ENCODE assay signal across 1 cellular context in the genomic region with DNA sequence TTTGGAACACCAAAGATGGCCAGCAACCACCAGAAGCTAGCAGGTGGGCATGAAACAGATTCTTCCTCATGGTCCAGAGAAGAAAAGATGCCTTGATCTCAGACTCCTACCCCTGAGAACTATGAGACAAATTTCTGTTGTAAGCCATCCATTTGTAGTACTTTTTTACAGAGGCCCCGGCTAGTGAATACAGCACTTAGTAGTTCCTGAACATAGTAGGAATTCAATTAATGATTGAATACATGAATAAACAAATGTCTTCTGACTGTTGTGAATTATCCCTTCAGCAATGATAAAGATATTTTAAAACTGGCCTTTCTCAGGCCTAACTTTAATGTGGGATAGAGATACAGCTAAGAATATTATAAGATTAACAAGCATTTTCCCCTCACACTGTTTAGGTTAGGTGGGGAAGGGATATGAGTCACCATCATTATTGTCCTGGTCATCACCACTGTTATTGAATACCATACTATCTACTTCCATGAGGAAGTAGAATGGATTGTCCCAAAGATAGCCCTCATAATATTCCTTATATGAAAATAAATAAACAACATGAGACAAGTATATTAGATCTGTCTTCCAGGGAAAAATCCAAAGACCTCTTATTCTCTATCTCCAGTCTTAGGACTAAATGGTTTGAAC.
TF ChIP-seq lines count a peak whose summit lies in the region.

No MANE protein-coding gene starts in this region.

TF ChIP-seq in IMR-90, 13 proteins besides CTCF, POLR2A, EP300 and RAD21:
- TF ChIP-seq MXI1 (IDR thresholded peaks at IDR 0.05; ENCODE audit: borderline replicate concordance, low read depth, low read length) (no peak), FOS (IDR thresholded peaks at IDR 0.05; ENCODE audit: low read depth, low read length) (peak; percentile 87), RFX5 (IDR thresholded peaks at IDR 0.05; ENCODE audit: low read depth, low read length) (no peak), BHLHE40 (IDR thresholded peaks at IDR 0.05; ENCODE audit: low read depth, low read length) (peak; percentile 51; the same call in 1 of the 2 replicates)
